20 cellular contexts compared by ENCODE assay signal in the genomic region with DNA sequence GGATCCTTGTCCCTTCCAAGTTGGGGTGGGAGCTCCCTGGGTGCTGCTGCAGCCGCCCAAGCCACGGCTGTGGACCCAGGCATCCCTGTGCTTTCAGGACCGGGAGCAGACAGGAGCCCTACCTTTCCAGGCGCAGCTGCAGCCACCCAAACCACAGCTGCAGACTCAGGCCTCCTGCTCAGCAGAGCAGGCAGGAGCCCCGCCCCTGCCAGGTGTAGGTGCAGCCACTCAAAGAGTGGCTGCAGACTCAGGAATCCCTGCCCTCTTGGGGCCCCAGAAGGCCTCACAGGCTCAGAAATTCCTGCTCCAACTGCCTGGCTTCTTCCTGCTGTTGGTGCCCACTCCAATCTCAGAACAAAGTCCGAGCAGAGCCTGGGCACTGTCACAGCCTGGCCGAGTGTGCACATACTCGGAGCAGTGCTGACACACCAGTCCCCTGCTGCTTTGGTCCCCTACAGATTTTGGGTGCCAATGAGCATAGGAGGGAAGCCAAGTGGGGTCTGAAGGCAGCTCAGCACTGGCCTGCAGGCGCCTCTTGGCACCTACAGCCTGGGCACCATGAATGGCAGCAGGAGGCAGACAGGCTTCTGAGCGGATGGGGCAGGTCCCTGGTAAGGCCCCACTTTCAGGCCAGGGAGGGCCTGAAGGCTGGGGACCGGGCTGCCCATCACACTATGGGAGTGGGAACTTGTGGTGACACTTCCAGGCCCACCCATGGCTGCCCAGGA. TPM values are rescaled to one million over a fixed set of nuclear protein-coding genes. Genes with fewer than 3 reads are reported as not detected.
DNase-seq lines count a peak whose midpoint lies in the region; ATAC-seq, FAIRE-seq and TF ChIP-seq lines count a peak whose summit lies in the region.
"Had no signal": no experiment of that assay in that cellular context is flagged by ENCODE, and none has a peak within 500 bp of the region (broad histone marks: within the 10 kb centered on the region; RNA-seq: fewer than 3 reads in every experiment).

No MANE protein-coding gene starts in this region.

- no peaks in the 10 kb centered on the region for H3K27me3 ChIP-seq in MM.1S (replicated peaks; ENCODE audit: insufficient read depth, low read length)
- no peaks in the 10 kb centered on the region for H3K27me3 ChIP-seq in endodermal cell (ENCODE audit: control insufficient read depth, insufficient read depth, low read length, poor library complexity, severe bottlenecking)
- H3K27me3 ChIP-seq: gastrocnemius medialis, tibial nerve had no signal

- H3K4me1 ChIP-seq in MM.1S (ENCODE audit: low read length) = peaks cover 19% of the 10 kb centered on the region
- no peaks in the 10 kb centered on the region for H3K4me1 ChIP-seq in endodermal cell (ENCODE audit: control insufficient read depth, insufficient read depth, low read length)

- H3K4me3 ChIP-seq in MM.1S (ENCODE audit: low read length) (no peak overlapping the region), endodermal cell (ENCODE audit: low read length) (no peak overlapping the region)
- H3K4me3 ChIP-seq: gastrocnemius medialis, tibial nerve had no signal

- H4K20me1 ChIP-seq in MM.1S (ENCODE audit: insufficient read depth, low read length) = no peaks in the 10 kb centered on the region

- H3K79me2 ChIP-seq in MM.1S (ENCODE audit: low read length) = no peaks in the 10 kb centered on the region

- H3K27me3 Mint-ChIP-seq in endodermal cell (ENCODE audit: insufficient read depth) = peaks cover 2% of the 10 kb centered on the region

- H2AFZ ChIP-seq in MM.1S (ENCODE audit: low read length) = peak overlapping the region; percentile 49; the same call in 1 of the 2 replicates

- no peak for TF ChIP-seq POLR2A in GM12891 (IDR thresholded peaks at IDR 0.05; ENCODE audit: low read depth, low read length)

- H3K4me2 ChIP-seq in MM.1S (ENCODE audit: low read depth, low read length) = peak overlapping the region; percentile 47; the same call in 1 of the 2 replicates

- H3K9ac ChIP-seq in MM.1S (ENCODE audit: low read length) (no peak overlapping the region), endodermal cell (ENCODE audit: extremely low read depth, low read length, poor library complexity, severe bottlenecking) (no peak overlapping the region)

- H3K9me3 ChIP-seq in MM.1S (replicated peaks; ENCODE audit: insufficient read depth, low read length) (no peaks in the 10 kb centered on the region), endodermal cell (ENCODE audit: control insufficient read depth, low read length) (peaks cover 1% of the 10 kb centered on the region)

- FAIRE-seq in GM12891 (lab: Jason Lieb, UNC) = no peak
- FAIRE-seq: HTR-8/SVneo had no signal

- TF ChIP-seq CTCF in MM.1S (IDR thresholded peaks at IDR 0.05; ENCODE audit: low read length) (no peak), endodermal cell (conservative IDR thresholded peaks at IDR 0.05) (no peak)

- peaks cover 11% of the 10 kb centered on the region for H3K9me3 Mint-ChIP-seq in endodermal cell

- no peaks in the 10 kb centered on the region for H3F3A ChIP-seq in MM.1S (ENCODE audit: insufficient read depth, low read length)

- no peak overlapping the region for H3K27ac Mint-ChIP-seq in endodermal cell

- no peak overlapping the region for H3K4me3 Mint-ChIP-seq in endodermal cell

- 89 to 90% methylated on average over 5 to 11 of the region's 11 CpGs for WGBS in endodermal cell (ENCODE audit: insufficient coverage in 1 of 2, insufficient read length in 1 of 2), 2 experiments

- no peaks in the 10 kb centered on the region for H3K9me2 ChIP-seq in MM.1S (replicated peaks; ENCODE audit: insufficient read depth, low read length)

- H3K27ac ChIP-seq in MM.1S (ENCODE audit: low read length) (peak overlapping the region; percentile 20; the same call in 1 of the 2 replicates), endodermal cell (ENCODE audit: low read depth, low read length) (no peak overlapping the region)
- H3K27ac ChIP-seq: epithelial cell of prostate had no signal

- ATAC-seq in HG02623 (IDR thresholded peaks at IDR 0.05; ENCODE audit: unreplicated experiment) = no peak
- ATAC-seq: gastrocnemius medialis, sciatic nerve had no signal

- H3K36me3 ChIP-seq in MM.1S (replicated peaks; ENCODE audit: insufficient read depth, low read length) = no peaks in the 10 kb centered on the region
- no peaks in the 10 kb centered on the region for H3K36me3 ChIP-seq in endodermal cell (ENCODE audit: control insufficient read depth, insufficient read depth, low read length)
- H3K36me3 ChIP-seq: gastrocnemius medialis had no signal

- peaks cover 3% of the 10 kb centered on the region for H3K36me3 Mint-ChIP-seq in endodermal cell (ENCODE audit: low read depth)

- DNase-seq in DMS53 (lab: John Stamatoyannopoulos, UW) (peak; percentile 88), MM.1S (peak; percentile 83), endodermal cell (peak; percentile 51), mucosa of gallbladder (ENCODE audit: low spot score) (peak; percentile 37), UCSD-AML1 (lab: John Stamatoyannopoulos, UW; ENCODE audit: unreplicated experiment) (no peak), cerebellar nuclear complex (lab: John Stamatoyannopoulos, UW) (no peak), GM12891 (ENCODE audit: insufficient read length, low spot score) (no peak)
- DNase-seq: activated gamma-delta T cell; gastrocnemius medialis; GOT3; NCI-H2227 treated with DMSO at 0.1 percent for 48 hours; Right ventricle myocardium superior; stimulated activated naive CD4-positive, alpha-beta T cell; T-helper 1 cell had no signal

- peaks cover 3% of the 10 kb centered on the region for H3K4me1 Mint-ChIP-seq in endodermal cell

TF ChIP-seq in GM12891, 5 proteins besides CTCF, POLR2A, EP300 and RAD21:
- TF ChIP-seq TAF1 (IDR thresholded peaks at IDR 0.05; ENCODE audit: low read depth, low read length) (no peak), POU2F2 (IDR thresholded peaks at IDR 0.05; ENCODE audit: low read depth, low read length) (no peak), SPI1 (IDR thresholded peaks at IDR 0.05; ENCODE audit: low read depth, low read length) (no peak), PAX5 (IDR thresholded peaks at IDR 0.05; ENCODE audit: insufficient read depth, low read length, severe bottlenecking) (no peak), POLR2AphosphoS5 (IDR thresholded peaks at IDR 0.05; ENCODE audit: low read depth, low read length) (no peak)

RNA-seq across cellular contexts. Expression of a gene that starts 6.0 kb away (rescaled TPM):
- 10 to 100 TPM; 30.7 to 35.2 TPM for total RNA-seq in endodermal cell
- polyA plus RNA-seq in endodermal cell (2013, experiment 1 of 2) = 25.5 TPM
- polyA plus RNA-seq in endodermal cell (2013, experiment 2 of 2) = 21.3 TPM
- 56.9 TPM for total RNA-seq in mucosa of gallbladder
- 12.7 TPM for polyA plus RNA-seq in GM12891 (2012; ENCODE audit: low read depth, missing spikeins)

RNA-seq across cellular contexts. Expression of a gene that starts 19.2 kb away (rescaled TPM):
- total RNA-seq in endodermal cell (1 to 10 TPM; 2.4 to 6.9 TPM), mucosa of gallbladder (2.4 TPM)
- polyA plus RNA-seq in endodermal cell (2013, experiment 1 of 2) = 6.3 TPM
- polyA plus RNA-seq in endodermal cell (2013, experiment 2 of 2) = 5.0 TPM
- polyA plus RNA-seq in GM12891 (2012; ENCODE audit: low read depth, missing spikeins) = 19.0 TPM
- total RNA-seq: dermis blood vessel endothelial cell had no signal

RNA-seq across cellular contexts. Expression of a gene that starts 51.7 kb away (rescaled TPM):
- total RNA-seq in endodermal cell = under 1 TPM in 1 of 2 donors, not detected in 1; 0.22 TPM
- 0.32 TPM for polyA plus RNA-seq in endodermal cell (2013, experiment 1 of 2)
- polyA plus RNA-seq in endodermal cell (2013, experiment 2 of 2) = not detected
- total RNA-seq in mucosa of gallbladder = 2.7 TPM
- 122 TPM for polyA plus RNA-seq in GM12891 (2012; ENCODE audit: low read depth, missing spikeins)
- total RNA-seq: dermis blood vessel endothelial cell, gastrocnemius medialis, Right ventricle myocardium superior had no signal

RNA-seq across cellular contexts. Expression of a gene that starts 58.8 kb away (rescaled TPM):
- total RNA-seq in endodermal cell (over 10,000 TPM; 17,358 to 20,060 TPM), mucosa of gallbladder (17,824 TPM)
- 4,324 TPM for polyA plus RNA-seq in endodermal cell (2013, experiment 1 of 2)
- 7,111 TPM for polyA plus RNA-seq in endodermal cell (2013, experiment 2 of 2)
- polyA plus RNA-seq in GM12891 (2012; ENCODE audit: low read depth, missing spikeins) = 9.2 TPM

RNA-seq across cellular contexts. Expression of a gene that starts 59.1 kb away (rescaled TPM):
- total RNA-seq in endodermal cell (10 to 100 TPM; 10.6 to 15.3 TPM), mucosa of gallbladder (59.2 TPM)
- 14.7 TPM for polyA plus RNA-seq in endodermal cell (2013, experiment 1 of 2)
- 17.7 TPM for polyA plus RNA-seq in endodermal cell (2013, experiment 2 of 2)
- polyA plus RNA-seq in GM12891 (2012; ENCODE audit: low read depth, missing spikeins) = 14.3 TPM

Comparison
In these comparisons a context has a peak if more than half of its experiments do, and no peak if none do; other contexts are left out.
1. DNase-seq: peak in DMS53 (single experiment), MM.1S (single experiment), endodermal cell (single experiment) and mucosa of gallbladder (single experiment); none in UCSD-AML1 (single experiment), cerebellar nuclear complex (0 of 2) and GM12891 (single experiment).